8 cellular contexts compared by ENCODE assay signal in genomic region chr15:82540055-82540983, GRCh38. TPM values are rescaled to one million over a fixed set of nuclear protein-coding genes. Genes with fewer than 3 reads are reported as not detected.
A peak's percentile ranks its signal among the peaks of the same experiment; 100 is the strongest.
DNase-seq lines count a peak whose midpoint lies in the region; ATAC-seq, FAIRE-seq and TF ChIP-seq lines count a peak whose summit lies in the region.

Gene RPS17 (minus strand): TSS chr15:82540457. CDS start chr15:82540428, 29 bp downstream.

- no peak within 1 kb of the TSS for H2BK20ac ChIP-seq in H1 (ENCODE audit: low read length)

- peak within 1 kb of the TSS; percentile 82 for H4K5ac ChIP-seq in H1 (ENCODE audit: insufficient read length, low read depth, low read length)

- WGBS in H1 (ENCODE audit: extremely low coverage in 1 of 2, insufficient coverage in 1 of 2, insufficient read length in 1 of 2, insufficient replicate concordance in 2 of 2, low coverage in 1 of 2, low lambda C conversion rate in 2 of 2, missing lambda C conversion rate in 1 of 2), 2 experiments, result 1% methylated on average over 53 of the region's 81 CpGs; no CpG with 5 or more reads in 1 of the 2 experiments

- peak; percentile 17 to 50; a peak in 2 of 4 replicates for TF ChIP-seq RAD21 in H1 (IDR thresholded peaks at IDR 0.05 in 1 of 2, conservative IDR thresholded peaks at IDR 0.05 in 1 of 2; ENCODE audit: low read depth in 2 of 2, low read length in 2 of 2)

- H3K79me1 ChIP-seq in H1 (ENCODE audit: low read depth, low read length), result 0 out of 2 replicates have a peak, but pooled peaks cover 5% of the 10 kb centered on the region

- H3K4me1 ChIP-seq in H1 (replicated peaks in 1 of 4; ENCODE audit: control insufficient read depth in 3 of 4, insufficient read depth in 4 of 4, low read length in 3 of 4), result peaks cover 5 to 24% (median 13%) of the 10 kb centered on the region in 4 experiments; a peak in 6 of 7 replicates

- no peaks in the 10 kb centered on the region for H3K27me3 ChIP-seq in H1 (replicated peaks in 1 of 4; ENCODE audit: control insufficient read depth in 3 of 4, extremely low read depth in 1 of 4, insufficient read depth in 3 of 4, low read length in 3 of 4)

- peak within 1 kb of the TSS; percentile 6 for H4K91ac ChIP-seq in H1 (replicated peaks; ENCODE audit: insufficient read length, low read length)

- peak; percentile 85 to 98 (median 91) for TF ChIP-seq CTCF in H1 (IDR thresholded peaks at IDR 0.05; ENCODE audit: control extremely low read depth in 1 of 3, insufficient read depth in 1 of 3, low read depth in 1 of 3, low read length in 3 of 3)

- H2BK12ac ChIP-seq in H1 (ENCODE audit: low read depth, low read length), result peak within 1 kb of the TSS; percentile 1; the same call in 1 of the 2 replicates

- peak within 1 kb of the TSS; percentile 93 to 95 for H3K4me2 ChIP-seq in H1 (ENCODE audit: insufficient read depth in 1 of 2, low read depth in 2 of 2, low read length in 2 of 2)

- peak; percentile 100 for DNase-seq in AG20443 (ENCODE audit: low spot score)
- peak; percentile 97 for DNase-seq in activated CD4-positive, alpha-beta T cell treated with anti-CD3 and anti-CD28 coated beads, Interleukin-2, amount 50 U/mL, for 4 hours
- DNase-seq in H1 (ENCODE audit: low read depth in 1 of 2, low spot score in 2 of 2), result peak; percentile 91 to 99
- DNase-seq in middle frontal gyrus (ENCODE audit: extremely low spot score, low spot score), result peak; percentile 94
- DNase-seq in stimulated activated CD8-positive, alpha-beta memory T cell treated with anti-CD3 and anti-CD28 coated beads, Interleukin-4, amount 100 ng/mL, for 1 hour (ENCODE audit: low read depth in 2 of 2, low spot score in 1 of 2), result peak; percentile 93 to 98
- DNase-seq in kidney glomerular epithelial cell (lab: John Stamatoyannopoulos, UW), result no peak

- no peak within 1 kb of the TSS for H3K4ac ChIP-seq in H1 (replicated peaks; ENCODE audit: insufficient read length, low read depth, low read length)

- H3K79me2 ChIP-seq in H1 (ENCODE audit: control insufficient read depth in 1 of 2, insufficient read depth in 2 of 2, low read length in 2 of 2), result peaks cover 10 to 35% of the 10 kb centered on the region in 2 experiments

- H3K4me3 ChIP-seq in H1 (ENCODE audit: extremely low read depth in 1 of 4, insufficient read depth in 2 of 4, low read depth in 3 of 4, low read length in 4 of 4), result peak within 1 kb of the TSS; percentile 96 to 100 (median 98)

- CTCF ChIA-PET in H1 (lab: Charles Lee; ENCODE audit: partially characterized antibody), result interaction anchor here (0.7 to 6.7 kb wide), 11 partner anchors 8 to 446 kb away, joined by 3 to 54 read pairs (median 3); partner anchors contain the start of genes CPEB1 and RAMAC

- peak within 1 kb of the TSS; percentile 90 for H3K27ac ChIP-seq in H1 (ENCODE audit: low read depth, low read length)

- POLR2A ChIA-PET in H1 (lab: Charles Lee; ENCODE audit: partially characterized antibody), result interaction anchor here (0.6 to 8.4 kb wide), 40 partner anchors 9 to 668 kb away, joined by 3 to 125 read pairs (median 5); partner anchors contain the start of genes C15orf40, CPEB1 and WHAMM

- H4K20me1 ChIP-seq in H1 (replicated peaks in 1 of 2; ENCODE audit: control insufficient read depth in 1 of 2, insufficient read depth in 2 of 2, low read length in 2 of 2), result peaks cover 16 to 24% of the 10 kb centered on the region in 2 experiments

- H3K36me3 ChIP-seq in H1 (ENCODE audit: control insufficient read depth in 2 of 4, insufficient read depth in 4 of 4, low read length in 3 of 4), result peaks cover 25 to 44% (median 34%) of the 10 kb centered on the region in 4 experiments

- H3K23ac ChIP-seq in H1 (ENCODE audit: insufficient read length), result no peak within 1 kb of the TSS

- no peaks in the 10 kb centered on the region for H3K9me3 ChIP-seq in H1 (ENCODE audit: insufficient read depth in 2 of 2, low read depth in 1 of 2, low read length in 1 of 2)

- H2AFZ ChIP-seq in H1 (ENCODE audit: low read length), result peak within 1 kb of the TSS; percentile 90

- no peak within 1 kb of the TSS for H2BK120ac ChIP-seq in H1 (replicated peaks; ENCODE audit: low read depth, low read length)

- TF ChIP-seq EP300 in H1 (IDR thresholded peaks at IDR 0.05; ENCODE audit: borderline replicate concordance in 1 of 2, low read depth in 2 of 2, low read length in 2 of 2), result peak in 1 of 2 experiments; percentile 99; a peak in 2 of 3 replicates

- H2BK15ac ChIP-seq in H1 (ENCODE audit: low read length), result no peak within 1 kb of the TSS

- peak; percentile 96 for ATAC-seq in GM19397 (IDR thresholded peaks at IDR 0.05; ENCODE audit: unreplicated experiment)
- ATAC-seq in HG03575 (IDR thresholded peaks at IDR 0.05; ENCODE audit: extremely low read depth, insufficient number of reproducible peaks, low FRiP score, unreplicated experiment), result peak; percentile 54

- H3K14ac ChIP-seq in H1 (ENCODE audit: insufficient read length), result peak within 1 kb of the TSS; percentile 68

- no peak for FAIRE-seq in H1 (lab: Jason Lieb, UNC)

- peak; percentile 96 to 99 for TF ChIP-seq POLR2A in H1 (IDR thresholded peaks at IDR 0.05; ENCODE audit: control extremely low read depth in 1 of 2, low read depth in 2 of 2, low read length in 2 of 2)

- peak within 1 kb of the TSS; percentile 44 for H2AK5ac ChIP-seq in H1 (ENCODE audit: low read depth, low read length)

- peak within 1 kb of the TSS; percentile 96 to 98 (median 97) for H3K9ac ChIP-seq in H1 (replicated peaks in 1 of 4; ENCODE audit: extremely low read depth in 1 of 4, low read depth in 3 of 4, low read length in 3 of 4)

- H3K56ac ChIP-seq in H1 (replicated peaks; ENCODE audit: insufficient read length, low read depth, low read length), result peak within 1 kb of the TSS; percentile 16

- peaks cover 14% of the 10 kb centered on the region for H3K23me2 ChIP-seq in H1 (ENCODE audit: low read depth, low read length)

- H3K18ac ChIP-seq in H1 (ENCODE audit: extremely low read depth, low read length), result peak within 1 kb of the TSS; percentile 64

- H4K8ac ChIP-seq in H1 (ENCODE audit: extremely low read depth, insufficient read depth, low read length), result peak within 1 kb of the TSS; percentile 95

- peak within 1 kb of the TSS; percentile 88 for H2BK5ac ChIP-seq in H1 (ENCODE audit: low read depth, low read length)

TF ChIP-seq in H1, 55 proteins besides CTCF, POLR2A, EP300 and RAD21 (continues in another document):
- TF ChIP-seq SP2 (IDR thresholded peaks at IDR 0.05; ENCODE audit: low read length) (peak; percentile 65), MAX (IDR thresholded peaks at IDR 0.05) (peak; percentile 50), SUZ12 (IDR thresholded peaks at IDR 0.05; ENCODE audit: low read length) (peak; percentile 48; the same call in 1 of the 2 replicates), RNF2 (IDR thresholded peaks at IDR 0.05; ENCODE audit: borderline replicate concordance, low read depth, low read length, missing control alignments, poor library complexity, severe bottlenecking) (no peak), BRCA1 (IDR thresholded peaks at IDR 0.05; ENCODE audit: low read depth, low read length) (peak; percentile 41; the same call in 1 of the 2 replicates), RBBP5 (IDR thresholded peaks at IDR 0.05; ENCODE audit: borderline replicate concordance, low read depth, low read length) (peak; percentile 57; the same call in 1 of the 2 replicates), ATF2 (IDR thresholded peaks at IDR 0.05; ENCODE audit: low read length) (peak; percentile 78; the same call in 1 of the 2 replicates), SIX5 (IDR thresholded peaks at IDR 0.05; ENCODE audit: low read depth, low read length) (peak; percentile 35; the same call in 1 of the 2 replicates), SIN3A (conservative IDR thresholded peaks at IDR 0.05 in 1 of 2, IDR thresholded peaks at IDR 0.05 in 1 of 2; ENCODE audit: low read depth in 1 of 2, low read length in 2 of 2) (peak in 1 of 2 experiments; percentile 24; a peak in 2 of 4 replicates), EZH2 (IDR thresholded peaks at IDR 0.05; ENCODE audit: low read depth, low read length, severe bottlenecking) (peak; percentile 23), HDAC2 (IDR thresholded peaks at IDR 0.05; ENCODE audit: borderline replicate concordance in 1 of 2, low read depth in 2 of 2, low read length in 2 of 2) (peak; percentile 98 to 99), TBP (IDR thresholded peaks at IDR 0.05; ENCODE audit: low read depth, low read length) (peak; percentile 98), BCL11A (IDR thresholded peaks at IDR 0.05; ENCODE audit: low read depth in 2 of 2, low read length in 2 of 2) (no peak), CEBPB (IDR thresholded peaks at IDR 0.05; ENCODE audit: low read depth, low read length) (0 out of 2 replicates have a peak, but pooled peaks have one; percentile 10), E2F6 (IDR thresholded peaks at IDR 0.05) (peak; percentile 48; the same call in 1 of the 2 replicates)

RNA-seq across cellular contexts. Expression of gene RPS17, which starts in this region (rescaled TPM):
- 2,416 and 2,501 TPM in 2 replicates for total RNA-seq in H1 (2021; fragmentation: NEBNext Ultra II Directional; extraction: Animal tissue kit (Norgen Biotek cat#: 25700))
- 4,119 and 5,590 TPM in 2 replicates for polyA plus RNA-seq in H1 (2011; rRNA removed)
- polyA plus RNA-seq in H1 (2011; cell fraction: cytosol; rRNA removed), result 7,082 TPM
- polyA plus RNA-seq in H1 (2011; cell fraction: nucleus; rRNA removed), result 1,404 TPM
- polyA plus RNA-seq in H1 (2012, experiment 1 of 2), result 4,427 to 5,239 TPM (median 4,948 TPM) in 4 replicates
- 19,479 TPM for polyA plus RNA-seq in H1 (2012, experiment 2 of 2)
- 3,790 TPM for polyA plus RNA-seq in H1 (2013, experiment 1 of 2)
- polyA plus RNA-seq in H1 (2013, experiment 2 of 2), result 3,809 TPM
- polyA minus RNA-seq in H1 (2011; rRNA and poly(A)+ RNA removed), result 816 and 841 TPM in 2 replicates
- 998 TPM for polyA minus RNA-seq in H1 (2011; cell fraction: cytosol; rRNA and poly(A)+ RNA removed)
- 840 TPM for polyA minus RNA-seq in H1 (2011; cell fraction: nucleus; rRNA and poly(A)+ RNA removed)
